Comparison of ENCODE assay signal across 16 cellular contexts in the genomic region with DNA sequence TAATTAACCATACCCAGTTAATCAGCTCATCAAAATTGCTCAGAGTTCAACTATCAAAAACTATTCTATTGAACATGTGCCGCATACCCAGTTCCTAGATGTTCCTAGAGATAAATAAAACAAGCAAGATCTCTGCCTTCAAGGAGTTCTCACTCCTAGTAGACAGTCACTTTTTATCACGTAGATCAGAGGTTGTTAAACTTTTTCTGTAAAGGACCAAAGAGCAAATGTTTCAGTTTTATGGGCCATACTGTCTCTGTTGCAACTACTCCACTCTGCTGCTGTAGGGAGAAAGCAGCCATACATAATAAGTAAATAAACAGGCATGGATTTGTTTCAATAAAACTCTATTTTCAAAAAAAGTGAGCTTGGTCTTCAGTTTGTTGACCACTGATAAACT. TPM values are rescaled to one million over a fixed set of nuclear protein-coding genes. Genes with fewer than 3 reads are reported as not detected.
A peak's percentile ranks its signal among the peaks of the same experiment; 100 is the strongest.
DNase-seq lines count a peak whose midpoint lies in the region; ATAC-seq and TF ChIP-seq lines count a peak whose summit lies in the region.
"Had no signal": no experiment of that assay in that cellular context is flagged by ENCODE, and none has a peak within 500 bp of the region (broad histone marks: within the 10 kb centered on the region; RNA-seq: fewer than 3 reads in every experiment).

No MANE protein-coding gene starts in this region.

- H3K9me3 ChIP-seq in effector memory CD4-positive, alpha-beta T cell (ENCODE audit: control insufficient read depth, low read length), result no peaks in the 10 kb centered on the region

- H3K4me3 ChIP-seq in ACC112 (ENCODE audit: low read depth, low read length) (no peak overlapping the region), LNCaP clone FGC (ENCODE audit: low read depth, low read length) (no peak overlapping the region)
- no peak overlapping the region for H3K4me3 ChIP-seq in effector memory CD4-positive, alpha-beta T cell (ENCODE audit: insufficient read depth, low read depth, low read length, poor library complexity, severe bottlenecking)

- no peak overlapping the region for H2AFZ ChIP-seq in ACC112 (ENCODE audit: low read length, unreplicated experiment)

- H3K36me3 Mint-ChIP-seq in chondrocyte (ENCODE audit: low read depth) (peaks cover 26% of the 10 kb centered on the region), osteocyte (ENCODE audit: unreplicated experiment) (peaks cover 45% of the 10 kb centered on the region)
- no peaks in the 10 kb centered on the region for H3K36me3 Mint-ChIP-seq in activated T-helper 17 cell treated with anti-CD3 and anti-CD28 coated beads, Interleukin-2, amount 50 U/mL, for 72 hours (ENCODE audit: low read depth)
- H3K36me3 Mint-ChIP-seq: CD4-positive, alpha-beta memory T cell had no signal

- peak; percentile 63 for DNase-seq in LNCaP clone FGC (ENCODE audit: low read depth)
- no peak for DNase-seq in chondrocyte (ENCODE audit: low spot score)
- no peak for DNase-seq in osteocyte (ENCODE audit: extremely low spot score, unreplicated experiment)
- no peak for DNase-seq in foreskin keratinocyte
- DNase-seq in effector CD8-positive, alpha-beta T cell (lab: John Stamatoyannopoulos, UW), result no peak
- no peak for DNase-seq in effector memory CD4-positive, alpha-beta T cell
- DNase-seq: C1 segment of cervical spinal cord; CD4-positive, alpha-beta memory T cell; COR-L47; DND-41; GF-D8 had no signal

- no peak overlapping the region for H3K4me3 Mint-ChIP-seq in chondrocyte (ENCODE audit: unreplicated experiment)
- H3K4me3 Mint-ChIP-seq in osteocyte (ENCODE audit: unreplicated experiment), result no peak overlapping the region
- no peak overlapping the region for H3K4me3 Mint-ChIP-seq in activated T-helper 17 cell treated with anti-CD3 and anti-CD28 coated beads, Interleukin-2, amount 50 U/mL, for 72 hours
- H3K4me3 Mint-ChIP-seq: B cell; CD4-positive, alpha-beta memory T cell had no signal

- no peaks in the 10 kb centered on the region for H3K27me3 Mint-ChIP-seq in chondrocyte (ENCODE audit: low read depth)
- no peaks in the 10 kb centered on the region for H3K27me3 Mint-ChIP-seq in osteocyte (ENCODE audit: unreplicated experiment)
- peaks cover 9% of the 10 kb centered on the region for H3K27me3 Mint-ChIP-seq in activated T-helper 17 cell treated with anti-CD3 and anti-CD28 coated beads, Interleukin-2, amount 50 U/mL, for 72 hours
- H3K27me3 Mint-ChIP-seq: B cell; CD4-positive, alpha-beta memory T cell had no signal

- peak overlapping the region; percentile 95 for H3K27ac Mint-ChIP-seq in chondrocyte (ENCODE audit: unreplicated experiment)
- H3K27ac Mint-ChIP-seq in osteocyte (ENCODE audit: unreplicated experiment), result peak overlapping the region; percentile 95
- H3K27ac Mint-ChIP-seq in activated T-helper 17 cell treated with anti-CD3 and anti-CD28 coated beads, Interleukin-2, amount 50 U/mL, for 72 hours, result no peak overlapping the region
- H3K27ac Mint-ChIP-seq: B cell; CD4-positive, alpha-beta memory T cell had no signal

- H3K9me3 Mint-ChIP-seq in chondrocyte (ENCODE audit: low read depth) (no peaks in the 10 kb centered on the region), osteocyte (ENCODE audit: unreplicated experiment) (no peaks in the 10 kb centered on the region)
- no peaks in the 10 kb centered on the region for H3K9me3 Mint-ChIP-seq in activated T-helper 17 cell treated with anti-CD3 and anti-CD28 coated beads, Interleukin-2, amount 50 U/mL, for 72 hours
- H3K9me3 Mint-ChIP-seq: CD4-positive, alpha-beta memory T cell had no signal

- H3K4me1 ChIP-seq in ACC112 (ENCODE audit: control insufficient read depth, insufficient read depth, low read length, unreplicated experiment) (peaks cover 67% of the 10 kb centered on the region), foreskin keratinocyte (peaks cover 6% of the 10 kb centered on the region)
- H3K4me1 ChIP-seq in effector memory CD4-positive, alpha-beta T cell (ENCODE audit: control insufficient read depth, insufficient read depth, low read length, poor library complexity, severe bottlenecking), result no peaks in the 10 kb centered on the region

- no peak for ATAC-seq in foreskin keratinocyte
- no peak for ATAC-seq in activated T-helper 17 cell treated with anti-CD3 and anti-CD28 coated beads, Interleukin-2, amount 50 U/mL, for 72 hours (replicated peaks)
- ATAC-seq: HCT116 had no signal

- H3K36me3 ChIP-seq in ACC112 (ENCODE audit: insufficient read depth, low read length), result peaks cover 42% of the 10 kb centered on the region
- H3K36me3 ChIP-seq in effector memory CD4-positive, alpha-beta T cell (ENCODE audit: control insufficient read depth, insufficient read depth, low read length), result no peaks in the 10 kb centered on the region

- H3K27ac ChIP-seq in ACC112 (ENCODE audit: low read depth, low read length), result 0 out of 2 replicates have a peak overlapping the region, but pooled peaks have one; percentile 49
- H3K27ac ChIP-seq in foreskin keratinocyte, result no peak overlapping the region
- no peak overlapping the region for H3K27ac ChIP-seq in effector memory CD4-positive, alpha-beta T cell (ENCODE audit: insufficient read depth, low read length, poor library complexity, severe bottlenecking)
- H3K27ac ChIP-seq: HL-60 had no signal

- H3K27me3 ChIP-seq in ACC112 (ENCODE audit: insufficient read depth, low read length), result no peaks in the 10 kb centered on the region
- H3K27me3 ChIP-seq in foreskin keratinocyte, result no peaks in the 10 kb centered on the region
- H3K27me3 ChIP-seq in effector memory CD4-positive, alpha-beta T cell (replicated peaks; ENCODE audit: control insufficient read depth, insufficient read depth, low read length, poor library complexity, severe bottlenecking), result no peaks in the 10 kb centered on the region

- TF ChIP-seq CTCF in LNCaP clone FGC (IDR thresholded peaks at IDR 0.05; ENCODE audit: control insufficient read depth, extremely low read depth, insufficient read depth) (no peak), chondrocyte (IDR thresholded peaks at IDR 0.05) (no peak), osteocyte (IDR thresholded peaks at IDR 0.05) (no peak), foreskin keratinocyte (conservative IDR thresholded peaks at IDR 0.05) (no peak)

- H3K4me1 Mint-ChIP-seq in chondrocyte (ENCODE audit: low read depth) (peaks cover 94% of the 10 kb centered on the region), osteocyte (ENCODE audit: unreplicated experiment) (peaks cover 96% of the 10 kb centered on the region)
- no peaks in the 10 kb centered on the region for H3K4me1 Mint-ChIP-seq in activated T-helper 17 cell treated with anti-CD3 and anti-CD28 coated beads, Interleukin-2, amount 50 U/mL, for 72 hours
- H3K4me1 Mint-ChIP-seq: B cell; CD4-positive, alpha-beta memory T cell had no signal

- H3K79me2 ChIP-seq in ACC112 (ENCODE audit: control insufficient read depth, insufficient read depth, low read length, unreplicated experiment), result peaks cover 98% of the 10 kb centered on the region

RNA-seq across cellular contexts. Expression of gene FBN1, which starts 7.9 kb away (rescaled TPM):
- total RNA-seq in chondrocyte (1,183 to 1,794 TPM (median 1,190 TPM) in 3 replicates), osteocyte (1,012 and 1,104 TPM in 2 replicates), foreskin keratinocyte (4.0 and 4.5 TPM in 2 replicates)
- polyA plus RNA-seq in foreskin keratinocyte, result 1.2 and 1.3 TPM in 2 replicates
- total RNA-seq in activated T-helper 17 cell treated with anti-CD3 and anti-CD28 coated beads, Interleukin-2, amount 50 U/mL, for 72 hours, result 1 to 10 TPM in 1 of 2 donors, under 1 TPM in 1; 0.91 to 1.6 TPM
- polyA plus RNA-seq: CD4-positive, alpha-beta memory T cell had no signal

Comparison
In these comparisons a context has a peak if more than half of its experiments do, and no peak if none do; other contexts are left out.
1. RNA of gene FBN1, which starts 7.9 kb away (total RNA-seq): 1,183 to 1,794 TPM in chondrocyte and 1,012 to 1,104 TPM in osteocyte; 4.0 to 4.5 TPM in foreskin keratinocyte and 0.91 to 1.6 TPM in activated T-helper 17 cell treated with anti-CD3 and anti-CD28 coated beads, Interleukin-2, amount 50 U/mL, for 72 hours; every median in the first group is over 100 times any median in the second.